ENCODE assay signal across 22 cellular contexts in genomic region chr13:46380242-46380641, GRCh38. TPM values are rescaled to one million over a fixed set of nuclear protein-coding genes. Genes with fewer than 3 reads are reported as not detected.
"Had no signal": no experiment of that assay in that cellular context is flagged by ENCODE, and none has a peak within 500 bp of the region (broad histone marks: within the 10 kb centered on the region; RNA-seq: fewer than 3 reads in every experiment).

No MANE protein-coding gene starts in this region.

- H3K36me3 Mint-ChIP-seq: activated naive CD8-positive, alpha-beta T cell treated with anti-CD3 and anti-CD28 coated beads for 36 hours; mesothelial cell of epicardium had no signal

- H3K27me3 ChIP-seq: body of pancreas, vagina had no signal

- H3K4me1 Mint-ChIP-seq: activated naive CD8-positive, alpha-beta T cell treated with anti-CD3 and anti-CD28 coated beads for 36 hours; mesothelial cell of epicardium had no signal

- H3K27ac Mint-ChIP-seq: activated naive CD8-positive, alpha-beta T cell treated with anti-CD3 and anti-CD28 coated beads for 36 hours; activated T-cell treated with anti-CD3 and anti-CD28 coated beads, Interleukin-2, amount 50 U/mL, for 72 hours; mesothelial cell of epicardium had no signal

- H3K9me3 ChIP-seq: body of pancreas, gastroesophageal sphincter, heart right ventricle, lower lobe of right lung, prostate gland, transverse colon, vagina had no signal

- FAIRE-seq: colon had no signal

- H3K9me3 Mint-ChIP-seq: activated naive CD8-positive, alpha-beta T cell treated with anti-CD3 and anti-CD28 coated beads for 36 hours; activated T-cell treated with anti-CD3 and anti-CD28 coated beads, Interleukin-2, amount 50 U/mL, for 72 hours; mesothelial cell of epicardium had no signal

- H3K4me1 ChIP-seq: body of pancreas, gastroesophageal sphincter, lower lobe of right lung, prostate gland, vagina had no signal

- DNase-seq: activated CD4-positive, alpha-beta T cell treated with anti-CD3 and anti-CD28 coated beads for 48 hours; activated CD8-positive, alpha-beta memory T cell treated with anti-CD3 and anti-CD28 coated beads, Interleukin-2, amount 50 U/mL, for 48 hours; activated naive CD8-positive, alpha-beta T cell treated with anti-CD3 and anti-CD28 coated beads for 36 hours; activated T-cell treated with anti-CD3 and anti-CD28 coated beads, Interleukin-2, amount 50 U/mL, for 72 hours; amygdala; body of pancreas; caudate nucleus; erythroblast; heart right ventricle; left cardiac atrium; lower lobe of right lung; right cardiac atrium; stimulated activated CD4-positive, alpha-beta T cell treated with anti-CD3 and anti-CD28 coated beads, Interleukin-4, amount 100 ng/mL, for 24 hours; stimulated activated naive CD8-positive, alpha-beta T cell treated with anti-CD3 and anti-CD28 coated beads, Interleukin-15, Interleukin-2, amounts not matched to agents 100 U/mL and 50 U/mL, for 24 hours; transverse colon had no signal

- H3K27ac ChIP-seq: body of pancreas, gastroesophageal sphincter, lower lobe of right lung, prostate gland, transverse colon, vagina had no signal

- H3K36me3 ChIP-seq: gastroesophageal sphincter, heart right ventricle, lower lobe of right lung, prostate gland, transverse colon, vagina had no signal

- ATAC-seq: activated T-cell treated with anti-CD3 and anti-CD28 coated beads, Interleukin-2, amount 50 U/mL, for 72 hours; body of pancreas; gastroesophageal sphincter; heart right ventricle; left cardiac atrium; lower lobe of right lung; right cardiac atrium; stimulated activated naive CD8-positive, alpha-beta T cell treated with anti-CD3 and anti-CD28 coated beads, Interleukin-15, Interleukin-2, amounts not matched to agents 100 U/mL and 50 U/mL, for 24 hours had no signal

- H3K4me3 Mint-ChIP-seq: activated naive CD8-positive, alpha-beta T cell treated with anti-CD3 and anti-CD28 coated beads for 36 hours; activated T-cell treated with anti-CD3 and anti-CD28 coated beads, Interleukin-2, amount 50 U/mL, for 72 hours; mesothelial cell of epicardium had no signal

- H3K4me3 ChIP-seq: body of pancreas, gastroesophageal sphincter, heart right ventricle, lower lobe of right lung, prostate gland, skin epidermis, transverse colon, vagina had no signal

RNA-seq across cellular contexts. Expression of gene RUBCNL, which starts 6.8 kb away (rescaled TPM):
- polyA plus RNA-seq: neural cell had no signal
